Comparison of ENCODE assay signal across 8 cellular contexts in the genomic region with DNA sequence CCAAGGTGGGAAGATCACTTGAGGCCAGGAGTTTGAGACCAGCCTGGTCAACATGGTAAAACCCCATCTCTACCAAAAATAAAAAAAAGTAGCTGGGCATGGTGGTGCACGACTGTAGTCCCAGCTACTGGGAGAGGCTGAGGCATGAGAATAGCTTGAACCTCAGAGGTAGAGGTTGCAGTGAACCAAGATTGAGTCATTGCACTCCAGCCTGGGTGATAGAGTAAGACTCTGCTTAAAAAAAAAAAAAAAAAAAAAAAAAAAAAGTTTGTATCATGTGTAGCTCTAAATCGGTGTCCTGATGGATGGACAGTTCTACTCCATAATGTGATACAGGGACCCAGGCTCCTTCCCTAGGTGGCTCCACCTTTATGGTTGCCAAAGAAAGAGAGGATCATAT.
"Had no signal": no experiment of that assay in that cellular context is flagged by ENCODE, and none has a peak within 500 bp of the region (broad histone marks: within the 10 kb centered on the region; RNA-seq: fewer than 3 reads in every experiment).

No MANE protein-coding gene starts in this region.

- H3K9me3 ChIP-seq: HAP-1 had no signal

- H3K4me3 ChIP-seq: GM23248, HAP-1, K562 had no signal

- H3K9ac ChIP-seq: GM23248 had no signal

- H3K36me3 ChIP-seq: HAP-1 had no signal

- H3K4me1 ChIP-seq: HAP-1 had no signal

- H3K27ac ChIP-seq: GM23248 had no signal

- DNase-seq: GM23248, GOT3, H7, HFFc6, IMR-90 had no signal

- H2AFZ ChIP-seq: GM23248 had no signal

- ATAC-seq: HCT116, K562 had no signal
